13 cellular contexts compared by ENCODE assay signal in the genomic region with DNA sequence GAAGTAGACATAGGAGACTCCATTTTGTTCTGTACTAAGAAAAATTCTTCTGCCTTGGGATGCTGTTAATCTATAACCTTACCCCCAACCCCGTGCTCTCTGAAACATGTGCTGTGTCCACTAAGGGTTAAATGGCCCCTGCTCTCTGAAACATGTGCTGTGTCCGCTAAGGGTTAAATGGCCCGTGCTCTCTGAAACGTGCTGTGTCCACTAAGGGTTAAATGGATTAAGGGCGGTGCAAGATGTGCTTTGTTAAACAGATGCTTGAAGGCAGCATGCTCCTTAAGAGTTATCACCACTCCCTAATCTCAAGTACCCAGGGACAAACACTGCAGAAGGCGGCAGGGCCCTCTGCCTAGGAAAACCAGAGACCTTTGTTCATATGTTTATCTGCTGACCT. TPM values are rescaled to one million over a fixed set of nuclear protein-coding genes. Genes with fewer than 3 reads are reported as not detected.
DNase-seq lines count a peak whose midpoint lies in the region; ATAC-seq, FAIRE-seq and TF ChIP-seq lines count a peak whose summit lies in the region.
"Not testable (repeated sequence)": the region's sequence is repeated elsewhere in the genome, so short reads cannot be mapped to it uniquely, and the experiment has no call there.
"Had no signal": no experiment of that assay in that cellular context is flagged by ENCODE, and none has a peak within 500 bp of the region (broad histone marks: within the 10 kb centered on the region; RNA-seq: fewer than 3 reads in every experiment).

No MANE protein-coding gene starts in this region.

- not testable (repeated sequence) for TF ChIP-seq EP300 in K562 (IDR thresholded peaks at IDR 0.05; ENCODE audit: low read length)

- H3K9me3 ChIP-seq in CD4-positive, alpha-beta T cell (ENCODE audit: control insufficient read depth, low read length); K562 (replicated peaks; ENCODE audit: control insufficient read depth, insufficient read depth, low read depth, low read length): not testable (repeated sequence)

- H3K27me3 ChIP-seq in CD4-positive, alpha-beta T cell (ENCODE audit: control insufficient read depth, insufficient read depth, low read length); K562 (ENCODE audit: control insufficient read depth in 2 of 2, insufficient read depth in 2 of 2, low read length in 2 of 2): not testable (repeated sequence)

- 34% methylated on average over 6 of the region's 6 CpGs for WGBS in K562 (ENCODE audit: insufficient coverage, low coverage, missing lambda C conversion rate)

- not testable (repeated sequence) for TF ChIP-seq RAD21 in K562 (CRISPR knock-in tag; conservative IDR thresholded peaks at IDR 0.05 in 1 of 2, IDR thresholded peaks at IDR 0.05 in 1 of 2)

- H3K27ac Mint-ChIP-seq in CD4-positive, alpha-beta T cell; type B pancreatic cell: not testable (repeated sequence)
- peak overlapping the region; percentile 26 for H3K27ac Mint-ChIP-seq in T-helper 2 cell treated with Interferon-gamma antibody and Interleukin-4, amounts not matched to agents 5 μg/mL and 100 μg/mL, for 36 hours
- peak overlapping the region; percentile 46 for H3K27ac Mint-ChIP-seq in activated T-helper 17 cell treated with anti-CD3 and anti-CD28 coated beads, Interleukin-2, amount 50 U/mL, for 72 hours
- peak overlapping the region; percentile 90 for H3K27ac Mint-ChIP-seq in glutamatergic neuron (ENCODE audit: unreplicated experiment)
- H3K27ac Mint-ChIP-seq in nephron, result peak overlapping the region; percentile 27 to 86 (median 83)

- H3K4me3 ChIP-seq in K562, result not testable (repeated sequence)

- not testable (repeated sequence) for H3K9ac ChIP-seq in K562 (ENCODE audit: insufficient read depth in 1 of 2, low read depth in 2 of 2, low read length in 2 of 2)

- not testable (repeated sequence) for H3K9me1 ChIP-seq in K562 (ENCODE audit: control insufficient read depth, insufficient read depth, low read length)

- FAIRE-seq in K562 (lab: Jason Lieb, UNC), result not testable (repeated sequence)

- not testable (repeated sequence) for H3K27ac ChIP-seq in CD4-positive, alpha-beta T cell (ENCODE audit: low read depth, low read length); K562 (ENCODE audit: extremely low read depth, low read depth, low read length)

- not testable (repeated sequence) for BruUV-seq in K562 (replicated peaks; lab: Mats Ljungman, UMichigan)

- H3K4me2 ChIP-seq in K562 (ENCODE audit: insufficient read depth, low read length), result not testable (repeated sequence)

- ATAC-seq in CD4-positive, alpha-beta T cell (ENCODE audit: poor library complexity); activated T-helper 17 cell treated with anti-CD3 and anti-CD28 coated beads, Interleukin-2, amount 50 U/mL, for 72 hours (replicated peaks): not testable (repeated sequence)
- peak; percentile 50 for ATAC-seq in K562

- not testable (repeated sequence) for H3K4me1 ChIP-seq in K562 (replicated peaks in 1 of 2; ENCODE audit: control insufficient read depth in 2 of 2, insufficient read depth in 2 of 2, low read length in 2 of 2)

- not testable (repeated sequence) for H2AFZ ChIP-seq in K562 (ENCODE audit: low read depth, low read length)

- intact Hi-C loops in CD4-positive, alpha-beta T cell (cut with DNase I, micrococcal nuclease); K562 (cut with micrococcal nuclease): not testable (repeated sequence)

- POLR2A ChIA-PET in CD4-positive, alpha-beta T cell (lab: Charles Lee); K562 (lab: Yijun Ruan, JAX): not testable (repeated sequence)

- peak overlapping the region; percentile 25 for H3K4me3 Mint-ChIP-seq in CD4-positive, alpha-beta T cell
- H3K4me3 Mint-ChIP-seq in T-helper 2 cell treated with Interferon-gamma antibody and Interleukin-4, amounts not matched to agents 5 μg/mL and 100 μg/mL, for 36 hours; activated T-helper 17 cell treated with anti-CD3 and anti-CD28 coated beads, Interleukin-2, amount 50 U/mL, for 72 hours; glutamatergic neuron (ENCODE audit: unreplicated experiment): not testable (repeated sequence)
- H3K4me3 Mint-ChIP-seq in nephron, result peak overlapping the region; percentile 35 to 64 (median 52)
- peak overlapping the region; percentile 63 for H3K4me3 Mint-ChIP-seq in type B pancreatic cell

- not testable (repeated sequence) for TF ChIP-seq POLR2A in K562 (conservative IDR thresholded peaks at IDR 0.05)

- not testable (repeated sequence) for H3K27me3 Mint-ChIP-seq in CD4-positive, alpha-beta T cell; T-helper 2 cell treated with Interferon-gamma antibody and Interleukin-4, amounts not matched to agents 5 μg/mL and 100 μg/mL, for 36 hours (ENCODE audit: low read depth); activated T-helper 17 cell treated with anti-CD3 and anti-CD28 coated beads, Interleukin-2, amount 50 U/mL, for 72 hours; glutamatergic neuron (ENCODE audit: unreplicated experiment); nephron (ENCODE audit: low read depth); type B pancreatic cell

- not testable (repeated sequence) for H4K20me1 ChIP-seq in K562 (replicated peaks; ENCODE audit: control insufficient read depth, insufficient read depth, low read length)

- in situ Hi-C loops in K562 (cut with MboI), result loop anchor here (25.0 kb wide), 1 partner anchor 1390 kb away; a partner anchor contains a TSS

- TF ChIP-seq CTCF in CD4-positive, alpha-beta T cell (IDR thresholded peaks at IDR 0.05); K562 (IDR thresholded peaks at IDR 0.05 in 2 of 3, conservative IDR thresholded peaks at IDR 0.05 in 1 of 3; ENCODE audit: insufficient read depth in 2 of 3, low read depth in 1 of 3, low read length in 3 of 3); glutamatergic neuron (IDR thresholded peaks at IDR 0.05; ENCODE audit: partially characterized antibody, unreplicated experiment); nephron (IDR thresholded peaks at IDR 0.05; ENCODE audit: unreplicated experiment in 3 of 3); type B pancreatic cell (conservative IDR thresholded peaks at IDR 0.05): not testable (repeated sequence)

- peaks cover 69% of the 10 kb centered on the region for H3K79me2 ChIP-seq in K562 (ENCODE audit: control insufficient read depth, insufficient read depth, low read length)

- H3K36me3 ChIP-seq in K562 (ENCODE audit: control insufficient read depth, insufficient read depth, low read length), result peaks cover 43% of the 10 kb centered on the region

- H3K36me3 Mint-ChIP-seq in CD4-positive, alpha-beta T cell (ENCODE audit: low read depth), result peaks cover 63% of the 10 kb centered on the region
- H3K36me3 Mint-ChIP-seq in T-helper 2 cell treated with Interferon-gamma antibody and Interleukin-4, amounts not matched to agents 5 μg/mL and 100 μg/mL, for 36 hours (ENCODE audit: low read depth), result peaks cover 26% of the 10 kb centered on the region
- peaks cover 57% of the 10 kb centered on the region for H3K36me3 Mint-ChIP-seq in activated T-helper 17 cell treated with anti-CD3 and anti-CD28 coated beads, Interleukin-2, amount 50 U/mL, for 72 hours (ENCODE audit: low read depth)
- not testable (repeated sequence) for H3K36me3 Mint-ChIP-seq in glutamatergic neuron (ENCODE audit: unreplicated experiment)
- H3K36me3 Mint-ChIP-seq in nephron (ENCODE audit: low read depth) (peaks cover 22% of the 10 kb centered on the region), type B pancreatic cell (peaks cover 10% of the 10 kb centered on the region)

- peaks cover 11% of the 10 kb centered on the region for H3K4me1 Mint-ChIP-seq in CD4-positive, alpha-beta T cell (ENCODE audit: low read depth)
- H3K4me1 Mint-ChIP-seq in T-helper 2 cell treated with Interferon-gamma antibody and Interleukin-4, amounts not matched to agents 5 μg/mL and 100 μg/mL, for 36 hours (ENCODE audit: low read depth), result peaks cover 25% of the 10 kb centered on the region
- H3K4me1 Mint-ChIP-seq in activated T-helper 17 cell treated with anti-CD3 and anti-CD28 coated beads, Interleukin-2, amount 50 U/mL, for 72 hours, result peaks cover 15% of the 10 kb centered on the region
- not testable (repeated sequence) for H3K4me1 Mint-ChIP-seq in glutamatergic neuron (ENCODE audit: low read depth, unreplicated experiment); nephron; type B pancreatic cell (ENCODE audit: unreplicated experiment)

- H3K9me3 Mint-ChIP-seq in CD4-positive, alpha-beta T cell; T-helper 2 cell treated with Interferon-gamma antibody and Interleukin-4, amounts not matched to agents 5 μg/mL and 100 μg/mL, for 36 hours; activated T-helper 17 cell treated with anti-CD3 and anti-CD28 coated beads, Interleukin-2, amount 50 U/mL, for 72 hours; glutamatergic neuron (ENCODE audit: unreplicated experiment); nephron; type B pancreatic cell: not testable (repeated sequence)

- not testable (repeated sequence) for DNase-seq in CD4-positive, alpha-beta T cell; T-helper 2 cell treated with Interferon-gamma antibody and Interleukin-4, amounts not matched to agents 5 μg/mL and 100 μg/mL, for 36 hours (ENCODE audit: low spot score); glutamatergic neuron; type B pancreatic cell (ENCODE audit: extremely low spot score, unreplicated experiment)
- peak in 49 of 76 experiments; percentile 1 to 67 (median 17) for DNase-seq in HUDEP-2 (lab: John Stamatoyannopoulos, UW; ENCODE audit: unreplicated experiment in 76 of 76)
- DNase-seq in K562 (ENCODE audit: extremely low read depth in 1 of 4, low spot score in 3 of 4), result peak in 1 of 4 experiments; percentile 20

- CTCF ChIA-PET in CD4-positive, alpha-beta T cell (lab: Charles Lee); K562 (lab: Yijun Ruan, JAX; ENCODE audit: low intra/inter-chr PET ratio): not testable (repeated sequence)

RNA-seq across cellular contexts. Expression of a gene that starts 5.5 kb away (rescaled TPM):
- 10 to 100 TPM; 75.4 to 77.8 TPM for total RNA-seq in CD4-positive, alpha-beta T cell
- 10 to 100 TPM; 55.3 to 56.0 TPM for total RNA-seq in activated T-helper 17 cell treated with anti-CD3 and anti-CD28 coated beads, Interleukin-2, amount 50 U/mL, for 72 hours
- total RNA-seq in K562 (2011; cell fraction: chromatin; rRNA removed; ENCODE audit: low replicate concordance), result 5.0 and 25.9 TPM in 2 replicates
- 3.0 and 4.1 TPM in 2 replicates for total RNA-seq in K562 (2011; cell fraction: nucleolus; rRNA removed)
- total RNA-seq in K562 (2011; cell fraction: nucleoplasm; rRNA removed), result 7.5 and 13.0 TPM in 2 replicates
- total RNA-seq in K562 (2014; rRNA removed) (28.7 and 39.9 TPM in 2 replicates), K562 (2014; rRNA removed; fragmentation: Illumina TruSeq; extraction: Trizol) (71.5 and 98.0 TPM in 2 replicates), K562 (2015; rRNA removed; fragmentation: Illumina TruSeq; extraction: Trizol) (42.9 and 48.7 TPM in 2 replicates), K562 (2021) (65.9 and 70.1 TPM in 2 replicates), glutamatergic neuron (ENCODE audit: unreplicated experiment) (30.2 TPM), type B pancreatic cell (ENCODE audit: low replicate concordance) (42.1 and 49.3 TPM in 2 replicates)
- polyA plus RNA-seq in K562 (2011; rRNA removed) (43.0 and 59.8 TPM in 2 replicates), K562 (2014; fragmentation: Illumina TruSeq; extraction: Trizol) (74.3 and 89.1 TPM in 2 replicates), K562 (2014; fragmentation: Nextera tagmentation; extraction: Ambion mirVana) (100 to 1,000 TPM; 128 to 141 TPM), K562 (2014; rRNA removed) (60.3 and 60.4 TPM in 2 replicates)
- 3.7 and 10.7 TPM in 2 replicates for polyA plus RNA-seq in K562 (2011; cell fraction: cytosol; rRNA removed)
- polyA plus RNA-seq in K562 (2011; cell fraction: nucleus; rRNA removed), result 10.3 and 21.6 TPM in 2 replicates
- polyA plus RNA-seq in K562 (2012), result 51.3 and 68.3 TPM in 2 replicates
- 19.7 and 23.7 TPM in 2 replicates for polyA minus RNA-seq in K562 (2011; rRNA and poly(A)+ RNA removed)
- 13.6 TPM in 2 replicates for polyA minus RNA-seq in K562 (2011; cell fraction: cytosol; rRNA and poly(A)+ RNA removed)
- polyA minus RNA-seq in K562 (2011; cell fraction: nucleus; rRNA and poly(A)+ RNA removed), result 5.3 and 9.7 TPM in 2 replicates

RNA-seq across cellular contexts. Expression of a gene that starts 5.8 kb away (rescaled TPM):
- total RNA-seq in CD4-positive, alpha-beta T cell, result 10 to 100 TPM; 23.5 to 29.0 TPM
- 10 to 100 TPM; 28.8 to 40.0 TPM for total RNA-seq in activated T-helper 17 cell treated with anti-CD3 and anti-CD28 coated beads, Interleukin-2, amount 50 U/mL, for 72 hours
- 91.7 and 171 TPM in 2 replicates for total RNA-seq in K562 (2011; cell fraction: chromatin; rRNA removed; ENCODE audit: low replicate concordance)
- total RNA-seq in K562 (2011; cell fraction: nucleolus; rRNA removed), result 55.7 and 67.0 TPM in 2 replicates
- total RNA-seq in K562 (2011; cell fraction: nucleoplasm; rRNA removed), result 69.7 and 80.2 TPM in 2 replicates
- total RNA-seq in K562 (2014; rRNA removed) (16.0 and 16.2 TPM in 2 replicates), K562 (2014; rRNA removed; fragmentation: Illumina TruSeq; extraction: Trizol) (20.9 and 22.4 TPM in 2 replicates), K562 (2015; rRNA removed; fragmentation: Illumina TruSeq; extraction: Trizol) (20.1 and 22.9 TPM in 2 replicates), K562 (2021) (23.8 and 23.9 TPM in 2 replicates), glutamatergic neuron (ENCODE audit: unreplicated experiment) (81.4 TPM), type B pancreatic cell (ENCODE audit: low replicate concordance) (42.1 and 59.8 TPM in 2 replicates)
- polyA plus RNA-seq in K562 (2011; rRNA removed) (21.7 and 26.6 TPM in 2 replicates), K562 (2014; fragmentation: Illumina TruSeq; extraction: Trizol) (9.1 and 11.3 TPM in 2 replicates), K562 (2014; fragmentation: Nextera tagmentation; extraction: Ambion mirVana) (10 to 100 TPM in 1 of 2 experiments, 1 to 10 TPM in 1; 5.3 to 11.1 TPM), K562 (2014; rRNA removed) (10.6 and 15.7 TPM in 2 replicates)
- polyA plus RNA-seq in K562 (2011; cell fraction: cytosol; rRNA removed), result 9.0 and 10.9 TPM in 2 replicates
- 55.6 and 61.3 TPM in 2 replicates for polyA plus RNA-seq in K562 (2011; cell fraction: nucleus; rRNA removed)
- 9.5 and 10.2 TPM in 2 replicates for polyA plus RNA-seq in K562 (2012)
- polyA minus RNA-seq in K562 (2011; rRNA and poly(A)+ RNA removed), result 66.3 and 82.8 TPM in 2 replicates
- 11.5 and 12.3 TPM in 2 replicates for polyA minus RNA-seq in K562 (2011; cell fraction: cytosol; rRNA and poly(A)+ RNA removed)
- 160 and 215 TPM in 2 replicates for polyA minus RNA-seq in K562 (2011; cell fraction: nucleus; rRNA and poly(A)+ RNA removed)

RNA-seq across cellular contexts. Expression of a gene that starts 46.8 kb away (rescaled TPM):
- total RNA-seq in CD4-positive, alpha-beta T cell, result not detected
- total RNA-seq in activated T-helper 17 cell treated with anti-CD3 and anti-CD28 coated beads, Interleukin-2, amount 50 U/mL, for 72 hours, result not detected
- total RNA-seq in K562 (2011; cell fraction: chromatin; rRNA removed; ENCODE audit: low replicate concordance), result not detected in 2 replicates
- not detected in 2 replicates for total RNA-seq in K562 (2011; cell fraction: nucleolus; rRNA removed)
- total RNA-seq in K562 (2011; cell fraction: nucleoplasm; rRNA removed), result not detected in 2 replicates
- total RNA-seq in K562 (2014; rRNA removed) (not detected in 2 replicates), K562 (2014; rRNA removed; fragmentation: Illumina TruSeq; extraction: Trizol) (not detected in 2 replicates), K562 (2015; rRNA removed; fragmentation: Illumina TruSeq; extraction: Trizol) (not detected in 2 replicates), K562 (2021) (not detected in 2 replicates), glutamatergic neuron (ENCODE audit: unreplicated experiment) (not detected), type B pancreatic cell (ENCODE audit: low replicate concordance) (not detected in 2 replicates)
- polyA plus RNA-seq in K562 (2011; rRNA removed) (not detected in 2 replicates), K562 (2014; fragmentation: Illumina TruSeq; extraction: Trizol) (not detected in 2 replicates), K562 (2014; fragmentation: Nextera tagmentation; extraction: Ambion mirVana) (not detected), K562 (2014; rRNA removed) (not detected in 2 replicates)
- not detected in 2 replicates for polyA plus RNA-seq in K562 (2011; cell fraction: cytosol; rRNA removed)
- polyA plus RNA-seq in K562 (2011; cell fraction: nucleus; rRNA removed), result not detected in 2 replicates
- polyA plus RNA-seq in K562 (2012), result not detected in 2 replicates
- not detected in 2 replicates for polyA minus RNA-seq in K562 (2011; rRNA and poly(A)+ RNA removed)
- polyA minus RNA-seq in K562 (2011; cell fraction: cytosol; rRNA and poly(A)+ RNA removed), result not detected in 2 replicates
- polyA minus RNA-seq in K562 (2011; cell fraction: nucleus; rRNA and poly(A)+ RNA removed), result not detected in 2 replicates
- total RNA-seq: A172; CD4-positive, alpha-beta memory T cell; G401; GM12878; H7 had no signal
- polyA plus RNA-seq: CD4-positive, alpha-beta memory T cell had no signal
